In genomic region chr2:119819846-119820245, GRCh38 we compare ENCODE assay signal across 12 cellular contexts.
DNase-seq lines count a peak whose midpoint lies in the region; FAIRE-seq and TF ChIP-seq lines count a peak whose summit lies in the region.
"Had no signal": no experiment of that assay in that cellular context is flagged by ENCODE, and none has a peak within 500 bp of the region (broad histone marks: within the 10 kb centered on the region; RNA-seq: fewer than 3 reads in every experiment).

No MANE protein-coding gene starts in this region.

- POLR2A ChIA-PET in SK-N-SH (lab: Yijun Ruan, JAX) = no interaction called here
- POLR2A ChIA-PET in endothelial cell of umbilical vein (lab: Charles Lee) = no interaction called here

- H4K20me1 ChIP-seq in GM23248 (ENCODE audit: insufficient read depth) = no peaks in the 10 kb centered on the region
- H4K20me1 ChIP-seq in SK-N-SH (ENCODE audit: insufficient read depth) = peaks cover 4% of the 10 kb centered on the region
- no peaks in the 10 kb centered on the region for H4K20me1 ChIP-seq in endothelial cell of umbilical vein (replicated peaks; ENCODE audit: control insufficient read depth, extremely low read depth, insufficient read depth, low read length)
- peaks cover 12% of the 10 kb centered on the region for H4K20me1 ChIP-seq in smooth muscle cell (ENCODE audit: low read depth)

- no peak overlapping the region for H3K9ac ChIP-seq in GM23248
- H3K9ac ChIP-seq in SK-N-SH = no peak overlapping the region
- H3K9ac ChIP-seq in endothelial cell of umbilical vein (replicated peaks; ENCODE audit: extremely low read depth, insufficient read depth, low read length) = peak overlapping the region; percentile 6
- H3K9ac ChIP-seq in smooth muscle cell (ENCODE audit: low read depth) = no peak overlapping the region

- CTCF ChIA-PET in SK-N-SH (lab: Yijun Ruan, JAX) = interaction anchor here (0.8 to 3.0 kb wide), 3 partner anchors 66 to 67 kb away, joined by 4 to 12 read pairs (median 4); no protein-coding TSS in a partner anchor
- CTCF ChIA-PET in endothelial cell of umbilical vein (lab: Charles Lee) = interaction anchor here (0.6 to 8.6 kb wide), 10 partner anchors 10 to 355 kb away, joined by 3 to 186 read pairs (median 5); partner anchors contain the start of gene PTPN4

- DNase-seq in GM23248 = no peak
- no peak for DNase-seq in SK-N-SH
- no peak for DNase-seq in endothelial cell of umbilical vein (ENCODE audit: low read depth, low spot score)
- DNase-seq in smooth muscle cell (lab: John Stamatoyannopoulos, UW; ENCODE audit: unreplicated experiment) = no peak
- no peak for DNase-seq in NCI-H146 (lab: John Stamatoyannopoulos, UW)
- DNase-seq in kidney tubule cell (ENCODE audit: low spot score) = no peak
- no peak for DNase-seq in activated CD4-positive, alpha-beta T cell treated with anti-CD3 and anti-CD28 coated beads, Interleukin-2, amount 50 U/mL, for 48 hours
- DNase-seq: NCI-H1436, NCI-H2081 treated with DMSO at 0.1 percent for 48 hours, NCI-H526 treated with DMSO at 0.1 percent for 48 hours had no signal

- peaks cover 9% of the 10 kb centered on the region for H3F3A ChIP-seq in GM23248 (ENCODE audit: insufficient read depth)
- H3F3A ChIP-seq in SK-N-SH (replicated peaks; ENCODE audit: insufficient read depth) = peaks cover 24% of the 10 kb centered on the region
- H3F3A ChIP-seq in smooth muscle cell (ENCODE audit: low read depth) = no peaks in the 10 kb centered on the region

- H3K9me2 ChIP-seq in GM23248 (ENCODE audit: insufficient read depth) = no peaks in the 10 kb centered on the region
- H3K9me2 ChIP-seq in SK-N-SH = no peaks in the 10 kb centered on the region

- no peaks in the 10 kb centered on the region for H3K36me3 ChIP-seq in GM23248 (ENCODE audit: low read depth)
- no peaks in the 10 kb centered on the region for H3K36me3 ChIP-seq in SK-N-SH (replicated peaks in 1 of 2; ENCODE audit: control insufficient read depth in 1 of 2, insufficient read depth in 2 of 2, low read length in 1 of 2)
- H3K36me3 ChIP-seq in endothelial cell of umbilical vein (ENCODE audit: control insufficient read depth in 2 of 2, extremely low read depth in 1 of 2, insufficient read depth in 2 of 2, low read length in 2 of 2) = no peaks in the 10 kb centered on the region
- H3K36me3 ChIP-seq in smooth muscle cell (ENCODE audit: low read depth) = peaks cover 4% of the 10 kb centered on the region
- H3K36me3 ChIP-seq: HAP-1 had no signal

- peaks cover 40% of the 10 kb centered on the region for H3K79me2 ChIP-seq in GM23248 (ENCODE audit: insufficient read depth)
- peaks cover 37% of the 10 kb centered on the region; the same call in 1 of the 2 replicates for H3K79me2 ChIP-seq in SK-N-SH (ENCODE audit: insufficient read depth)
- peaks cover 5% of the 10 kb centered on the region for H3K79me2 ChIP-seq in endothelial cell of umbilical vein (ENCODE audit: control insufficient read depth, insufficient read depth, low read length)
- peaks cover 6% of the 10 kb centered on the region for H3K79me2 ChIP-seq in smooth muscle cell (ENCODE audit: low read depth)

- no peak overlapping the region for H2AFZ ChIP-seq in GM23248
- H2AFZ ChIP-seq in SK-N-SH (ENCODE audit: low read depth) = no peak overlapping the region
- H2AFZ ChIP-seq in endothelial cell of umbilical vein (ENCODE audit: low read depth, low read length) = no peak overlapping the region
- no peak overlapping the region for H2AFZ ChIP-seq in smooth muscle cell (ENCODE audit: low read depth)

- TF ChIP-seq RAD21 in SK-N-SH (IDR thresholded peaks at IDR 0.05; ENCODE audit: low read length) = no peak

- peak overlapping the region; percentile 33; the same call in 1 of the 2 replicates for H3K27ac ChIP-seq in GM23248
- peak overlapping the region in 1 of 2 experiments; percentile 72; a peak in 2 of 4 replicates for H3K27ac ChIP-seq in SK-N-SH (ENCODE audit: low read depth in 2 of 2, low read length in 1 of 2)
- peak overlapping the region; percentile 78 for H3K27ac ChIP-seq in endothelial cell of umbilical vein (ENCODE audit: insufficient read depth, low read depth, low read length)
- H3K27ac ChIP-seq in smooth muscle cell (ENCODE audit: low read depth) = peak overlapping the region; percentile 33

- TF ChIP-seq POLR2A in endothelial cell of umbilical vein (IDR thresholded peaks at IDR 0.05; ENCODE audit: low read depth, low read length) = no peak

- no peaks in the 10 kb centered on the region for H3K9me1 ChIP-seq in endothelial cell of umbilical vein (replicated peaks; ENCODE audit: control insufficient read depth, extremely low read depth, insufficient read depth, low read length)

- 94 to 96% methylated on average over 6 of the region's 6 CpGs for WGBS in GM23248 (ENCODE audit: low coverage in 1 of 2, low lambda C conversion rate in 2 of 2, missing lambda C conversion rate in 2 of 2), 2 experiments
- 79% methylated on average over 6 of the region's 6 CpGs for WGBS in SK-N-SH (ENCODE audit: low lambda C conversion rate)
- WGBS in smooth muscle cell (ENCODE audit: low lambda C conversion rate) = 91% methylated on average over 6 of the region's 6 CpGs

- TF ChIP-seq EP300 in SK-N-SH (IDR thresholded peaks at IDR 0.05; ENCODE audit: borderline replicate concordance in 1 of 2, low read depth in 1 of 2, low read length in 1 of 2) = no peak

- no peak for FAIRE-seq in endothelial cell of umbilical vein (lab: Jason Lieb, UNC)
- FAIRE-seq: HTR-8/SVneo had no signal

- H3K27me3 ChIP-seq in GM23248 (replicated peaks; ENCODE audit: insufficient read depth) (no peaks in the 10 kb centered on the region), SK-N-SH (ENCODE audit: insufficient read depth) (no peaks in the 10 kb centered on the region), endothelial cell of umbilical vein (ENCODE audit: control insufficient read depth in 2 of 2, insufficient read depth in 2 of 2, low read length in 2 of 2) (no peaks in the 10 kb centered on the region), smooth muscle cell (ENCODE audit: low read depth) (no peaks in the 10 kb centered on the region)

- in situ Hi-C loops in GM23248 (cut with MboI) = loop anchor here (10.0 kb wide), 1 partner anchor 115 kb away; no protein-coding TSS in a partner anchor

- H3K4me1 ChIP-seq in GM23248 (ENCODE audit: insufficient read depth) = peaks cover 17% of the 10 kb centered on the region
- H3K4me1 ChIP-seq in SK-N-SH (ENCODE audit: control insufficient read depth in 1 of 2, insufficient read depth in 2 of 2, low read depth in 1 of 2, low read length in 1 of 2) = peaks cover 2 to 7% of the 10 kb centered on the region in 2 experiments; a peak in 1 of 4 replicates
- peaks cover 34% of the 10 kb centered on the region for H3K4me1 ChIP-seq in endothelial cell of umbilical vein (ENCODE audit: control insufficient read depth, extremely low read depth, insufficient read depth, low read length)
- no peaks in the 10 kb centered on the region for H3K4me1 ChIP-seq in smooth muscle cell (ENCODE audit: low read depth)

- BruUV-seq in endothelial cell of umbilical vein (replicated peaks; lab: Mats Ljungman, UMichigan) = no TSS peak

- TF ChIP-seq CTCF in SK-N-SH (IDR thresholded peaks at IDR 0.05) = no peak
- no peak for TF ChIP-seq CTCF in endothelial cell of umbilical vein (IDR thresholded peaks at IDR 0.05; ENCODE audit: extremely low read depth in 1 of 2, insufficient read depth in 1 of 2, low read depth in 1 of 2, low read length in 2 of 2)
- TF ChIP-seq CTCF in smooth muscle cell (IDR thresholded peaks at IDR 0.05; ENCODE audit: borderline replicate concordance, insufficient read depth, poor library complexity, severe bottlenecking) = no peak

- H3K4me3 ChIP-seq in GM23248 (no peak overlapping the region), SK-N-SH (ENCODE audit: low read depth in 2 of 2, low read length in 1 of 2) (no peak overlapping the region), endothelial cell of umbilical vein (replicated peaks in 1 of 3; ENCODE audit: insufficient read depth in 1 of 3, low read depth in 1 of 3, low read length in 3 of 3) (no peak overlapping the region), smooth muscle cell (no peak overlapping the region)
- H3K4me3 ChIP-seq: HAP-1 had no signal

- dilution Hi-C loops in endothelial cell of umbilical vein (cut with MboI; ENCODE audit: extremely low pct_ligation_motif_present, low sequenced_read_pairs) = no loop called here

- H3K9me3 ChIP-seq in GM23248 (ENCODE audit: low read depth) = no peaks in the 10 kb centered on the region
- H3K9me3 ChIP-seq in SK-N-SH = no peaks in the 10 kb centered on the region
- no peaks in the 10 kb centered on the region for H3K9me3 ChIP-seq in endothelial cell of umbilical vein (replicated peaks; ENCODE audit: control insufficient read depth, insufficient read depth, low read length)
- H3K9me3 ChIP-seq in smooth muscle cell (replicated peaks; ENCODE audit: low read depth) = no peaks in the 10 kb centered on the region
- H3K9me3 ChIP-seq: HAP-1 had no signal

- H3K4me2 ChIP-seq in GM23248 (ENCODE audit: unreplicated experiment) (peak overlapping the region; percentile 4), SK-N-SH (peak overlapping the region; percentile 27; the same call in 1 of the 2 replicates), endothelial cell of umbilical vein (ENCODE audit: insufficient read depth, low read length) (peak overlapping the region; percentile 39), smooth muscle cell (peak overlapping the region; percentile 25)

- intact Hi-C loops in endothelial cell of umbilical vein (cut with micrococcal nuclease) = loop anchor here (1.0 to 10.0 kb wide), 6 partner anchors 10 to 495 kb away; partner anchors contain the start of genes EPB41L5 and PTPN4

TF ChIP-seq in SK-N-SH, 30 proteins besides CTCF, POLR2A, EP300 and RAD21 (continues in another document):
- TF ChIP-seq TCF12 (IDR thresholded peaks at IDR 0.05) (no peak), ELF1 (IDR thresholded peaks at IDR 0.05) (no peak)

TF ChIP-seq in endothelial cell of umbilical vein, 7 proteins besides CTCF, POLR2A, EP300 and RAD21:
- TF ChIP-seq MYC (IDR thresholded peaks at IDR 0.05; ENCODE audit: low read depth, low read length) (no peak), MAX (IDR thresholded peaks at IDR 0.05; ENCODE audit: insufficient read depth, insufficient read length) (no peak), POLR2AphosphoS5 (IDR thresholded peaks at IDR 0.05; ENCODE audit: insufficient read depth, low read depth, low read length) (no peak), EZH2 (IDR thresholded peaks at IDR 0.05; ENCODE audit: borderline replicate concordance, low read depth, low read length, severe bottlenecking) (no peak), GATA2 (IDR thresholded peaks at IDR 0.05; ENCODE audit: insufficient read depth, insufficient read length, low read depth, low read length) (no peak), JUN (IDR thresholded peaks at IDR 0.05; ENCODE audit: borderline replicate concordance, insufficient read depth, insufficient read length, low read depth) (no peak), FOS (IDR thresholded peaks at IDR 0.05; ENCODE audit: borderline replicate concordance, insufficient read depth, low read length) (no peak)
